Comparison of ENCODE assay signal across 25 cellular contexts in the genomic region with DNA sequence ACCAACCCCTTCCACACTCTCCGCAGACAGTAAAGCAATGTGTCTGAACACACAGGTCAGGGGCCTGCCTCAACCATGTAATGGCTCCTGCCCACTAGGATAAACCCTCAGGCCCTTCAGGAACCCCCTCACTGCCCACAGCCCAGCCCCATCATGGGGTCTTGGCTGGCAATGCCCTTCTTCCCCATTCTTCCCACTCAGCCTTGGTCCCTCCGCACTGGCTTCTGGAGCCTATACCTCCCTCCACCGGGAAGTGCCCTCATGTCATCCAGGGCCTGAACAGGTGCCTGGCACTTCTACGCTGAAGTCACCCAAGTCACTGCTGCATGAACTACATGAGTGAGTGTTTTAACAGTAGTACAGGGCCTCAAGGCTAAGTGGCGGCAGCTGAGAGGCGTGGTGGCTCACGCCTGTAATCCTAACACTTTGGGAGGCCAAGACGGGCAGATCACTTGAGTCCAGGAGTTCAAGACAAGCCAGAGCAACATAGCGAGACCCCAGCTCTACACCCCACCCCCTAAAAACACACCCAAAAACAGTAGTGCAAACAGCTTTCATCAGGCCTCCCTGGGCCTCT.
DNase-seq lines count a peak whose midpoint lies in the region; ATAC-seq and TF ChIP-seq lines count a peak whose summit lies in the region.
"Had no signal": no experiment of that assay in that cellular context is flagged by ENCODE, and none has a peak within 500 bp of the region (broad histone marks: within the 10 kb centered on the region; RNA-seq: fewer than 3 reads in every experiment).

No MANE protein-coding gene starts in this region.

- H3K4me3 ChIP-seq in BE2C (ENCODE audit: low read depth, low read length), result no peak overlapping the region
- H3K4me3 ChIP-seq in H7 (ENCODE audit: insufficient read depth, low read depth, low read length), result no peak overlapping the region
- H3K4me3 ChIP-seq in spleen, result no peak overlapping the region
- H3K4me3 ChIP-seq: colonic mucosa, heart left ventricle, SJSA1, stomach, tibial nerve had no signal

- DNase-seq in BE2C (peak; percentile 4), H7 (peak; percentile 31), left lobe of liver (ENCODE audit: low spot score) (peak; percentile 33), spleen (peak; percentile 58), cortex of kidney (lab: John Stamatoyannopoulos, UW) (no peak), NCI-H1105 treated with DMSO at 0.1 percent for 48 hours (lab: John Stamatoyannopoulos, UW) (no peak)
- DNase-seq: activated CD4-positive, alpha-beta memory T cell treated with anti-CD3 and anti-CD28 coated beads, Interleukin-2, amount 10 ng/mL, durations not matched to agents 7 days and 5 days; activated CD4-positive, CD25-positive, alpha-beta regulatory T cell; activated gamma-delta T cell treated with Interleukin-2 at 50 U/mL for 16 hours; colonic mucosa; effector memory CD8-positive, alpha-beta T cell; foreskin fibroblast; NCI-H1092 treated with DMSO at 0.1 percent for 48 hours; NCI-H187 treated with DMSO at 0.1 percent for 48 hours; NCI-H2227 treated with DMSO at 0.1 percent for 48 hours; NCI-H69; small intestine; stimulated activated CD4-positive, alpha-beta T cell treated with anti-CD3 and anti-CD28 coated beads, Interleukin-1b, Interleukin-23, amount 100 ng/mL, for 48 hours; T-cell had no signal

- H3K27me3 ChIP-seq in BE2C, result no peaks in the 10 kb centered on the region
- no peaks in the 10 kb centered on the region for H3K27me3 ChIP-seq in H7 (ENCODE audit: control insufficient read depth, insufficient read depth, low read length)
- no peaks in the 10 kb centered on the region for H3K27me3 ChIP-seq in spleen (replicated peaks in 1 of 7)
- H3K27me3 ChIP-seq: colonic mucosa, heart left ventricle, neutrophil, SJSA1, stomach, tibial nerve had no signal

- H3K36me3 ChIP-seq in BE2C (peaks cover 23% of the 10 kb centered on the region), H7 (replicated peaks; ENCODE audit: control insufficient read depth, insufficient read depth, low read length) (no peaks in the 10 kb centered on the region), spleen (peaks cover 0 to 44% (median 5%) of the 10 kb centered on the region in 6 donors)
- H3K36me3 ChIP-seq: colonic mucosa, neutrophil had no signal

- no peak for TF ChIP-seq CTCF in BE2C (IDR thresholded peaks at IDR 0.05; ENCODE audit: low read depth, low read length)
- no peak for TF ChIP-seq CTCF in spleen (IDR thresholded peaks at IDR 0.05 in 8 of 11, conservative IDR thresholded peaks at IDR 0.05 in 3 of 11)

- 93 to 96% (median 95%) methylated on average over 9 of the region's 9 CpGs for WGBS in spleen, 5 donors

- TF ChIP-seq POLR2A in spleen (IDR thresholded peaks at IDR 0.05), result no peak

- intact Hi-C loops in spleen (cut with DNase I; ENCODE audit: low total_unique reads), result no loop called here

- H3K4me1 ChIP-seq in BE2C (peaks cover 9% of the 10 kb centered on the region), spleen (peaks cover 0 to 15% (median 6%) of the 10 kb centered on the region in 6 donors)
- H3K4me1 ChIP-seq: colonic mucosa had no signal

- ATAC-seq in left lobe of liver, result no peak
- no peak for ATAC-seq in HG02798 (IDR thresholded peaks at IDR 0.05; ENCODE audit: poor library complexity, unreplicated experiment)
- ATAC-seq: effector memory CD8-positive, alpha-beta T cell; heart left ventricle; T-cell had no signal

- no peak overlapping the region for H3K27ac ChIP-seq in spleen
- H3K27ac ChIP-seq: colonic mucosa, heart left ventricle, neutrophil, SJSA1, stomach, tibial nerve had no signal

- no peaks in the 10 kb centered on the region for H3K9me3 ChIP-seq in BE2C
- H3K9me3 ChIP-seq in spleen, result no peaks in the 10 kb centered on the region
- H3K9me3 ChIP-seq: colonic mucosa, heart left ventricle, neutrophil, SJSA1, stomach, tibial nerve had no signal

Comparison
In these comparisons a context has a peak if more than half of its experiments do, and no peak if none do; other contexts are left out.
1. DNase-seq: peak in BE2C (single experiment), H7 (single experiment), left lobe of liver (single experiment) and spleen (single experiment); none in cortex of kidney (single experiment) and NCI-H1105 treated with DMSO at 0.1 percent for 48 hours (single experiment).